Comparison of ENCODE assay signal across 11 cellular contexts in genomic region chr1:22051607-22052114, GRCh38. TPM values are rescaled to one million over a fixed set of nuclear protein-coding genes. Genes with fewer than 3 reads are reported as not detected.
DNase-seq lines count a peak whose midpoint lies in the region; ATAC-seq and TF ChIP-seq lines count a peak whose summit lies in the region.
"Had no signal": no experiment of that assay in that cellular context is flagged by ENCODE, and none has a peak within 500 bp of the region (broad histone marks: within the 10 kb centered on the region; RNA-seq: fewer than 3 reads in every experiment).

No MANE protein-coding gene starts in this region.

- H3K4me2 ChIP-seq in neural cell (ENCODE audit: low read length) = no peak overlapping the region

- H3K79me2 ChIP-seq in neural cell (replicated peaks; ENCODE audit: insufficient read depth, low read length) = peaks cover 32% of the 10 kb centered on the region

- TF ChIP-seq RAD21 in neural cell (conservative IDR thresholded peaks at IDR 0.05) = no peak

- H3K9me3 Mint-ChIP-seq in CD8-positive, alpha-beta T cell = no peaks in the 10 kb centered on the region
- no peaks in the 10 kb centered on the region for H3K9me3 Mint-ChIP-seq in IgD-negative memory B cell
- H3K9me3 Mint-ChIP-seq in activated naive CD8-positive, alpha-beta T cell treated with anti-CD3 and anti-CD28 coated beads, Interleukin-2, amount 10 ng/mL, durations not matched to agents 7 days and 5 days = no peaks in the 10 kb centered on the region

- peaks cover 46% of the 10 kb centered on the region for H3K4me1 ChIP-seq in CD8-positive, alpha-beta T cell (ENCODE audit: insufficient read depth, low read length)

- H3K9me2 ChIP-seq in neural cell (ENCODE audit: insufficient read depth, low read length) = no peaks in the 10 kb centered on the region

- H3K36me3 Mint-ChIP-seq in CD8-positive, alpha-beta T cell = peaks cover 30% of the 10 kb centered on the region
- H3K36me3 Mint-ChIP-seq in IgD-negative memory B cell = peaks cover 8% of the 10 kb centered on the region
- peaks cover 22% of the 10 kb centered on the region for H3K36me3 Mint-ChIP-seq in activated naive CD8-positive, alpha-beta T cell treated with anti-CD3 and anti-CD28 coated beads, Interleukin-2, amount 10 ng/mL, durations not matched to agents 7 days and 5 days

- H3K9ac ChIP-seq in neural cell (ENCODE audit: low read length) = no peak overlapping the region

- DNase-seq in CD8-positive, alpha-beta T cell = no peak
- DNase-seq in activated naive CD8-positive, alpha-beta T cell treated with anti-CD3 and anti-CD28 coated beads, Interleukin-2, amount 10 ng/mL, durations not matched to agents 7 days and 5 days = no peak
- DNase-seq in GM19238 (ENCODE audit: insufficient read length, low spot score) (no peak), SW 1271 (lab: John Stamatoyannopoulos, UW) (no peak), Kasumi-1 (lab: John Stamatoyannopoulos, UW) (no peak)

- no peaks in the 10 kb centered on the region for H3K36me3 ChIP-seq in CD8-positive, alpha-beta T cell (ENCODE audit: insufficient read depth, low read length)
- no peaks in the 10 kb centered on the region for H3K36me3 ChIP-seq in neural cell (ENCODE audit: insufficient read depth, low read length)

- peaks cover 13% of the 10 kb centered on the region for H4K20me1 ChIP-seq in neural cell (ENCODE audit: insufficient read depth)

- TF ChIP-seq CTCF in CD8-positive, alpha-beta T cell (IDR thresholded peaks at IDR 0.05) = no peak
- no peak for TF ChIP-seq CTCF in neural cell (IDR thresholded peaks at IDR 0.05; ENCODE audit: poor library complexity, severe bottlenecking)

- H3K27ac ChIP-seq in CD8-positive, alpha-beta T cell (ENCODE audit: low read depth, low read length) = no peak overlapping the region
- H3K27ac ChIP-seq in neural cell (ENCODE audit: low read length) = peak overlapping the region; percentile 95

- H2AFZ ChIP-seq in neural cell (ENCODE audit: low read depth, low read length) = no peak overlapping the region

- H3K4me1 Mint-ChIP-seq in CD8-positive, alpha-beta T cell (ENCODE audit: low read depth) = peaks cover 53% of the 10 kb centered on the region
- peaks cover 17 to 33% (median 30%) of the 10 kb centered on the region in 3 donors for H3K4me1 Mint-ChIP-seq in IgD-negative memory B cell
- peaks cover 40% of the 10 kb centered on the region for H3K4me1 Mint-ChIP-seq in activated naive CD8-positive, alpha-beta T cell treated with anti-CD3 and anti-CD28 coated beads, Interleukin-2, amount 10 ng/mL, durations not matched to agents 7 days and 5 days

- H3K27me3 ChIP-seq in CD8-positive, alpha-beta T cell (ENCODE audit: insufficient read depth, low read length) = no peaks in the 10 kb centered on the region
- H3K27me3 ChIP-seq in neural cell (ENCODE audit: insufficient read depth, low read depth, low read length) = no peaks in the 10 kb centered on the region

- intact Hi-C loops in CD8-positive, alpha-beta T cell (cut with DNase I, micrococcal nuclease) = loop anchor here (1.0 to 10.0 kb wide), 4 partner anchors 11 to 707 kb away; partner anchors contain the start of gene USP48 (in 2 of the 2)

- H3K27me3 Mint-ChIP-seq in CD8-positive, alpha-beta T cell (ENCODE audit: low read depth) = no peaks in the 10 kb centered on the region
- no peaks in the 10 kb centered on the region for H3K27me3 Mint-ChIP-seq in IgD-negative memory B cell
- H3K27me3 Mint-ChIP-seq in activated naive CD8-positive, alpha-beta T cell treated with anti-CD3 and anti-CD28 coated beads, Interleukin-2, amount 10 ng/mL, durations not matched to agents 7 days and 5 days = no peaks in the 10 kb centered on the region

- TF ChIP-seq EP300 in neural cell (conservative IDR thresholded peaks at IDR 0.05; ENCODE audit: poor library complexity, severe bottlenecking) = no peak

- CTCF ChIA-PET in CD8-positive, alpha-beta T cell (lab: Charles Lee) = interaction anchor here (1.2 to 5.1 kb wide), 5 partner anchors 13 to 51 kb away, joined by 3 to 42 read pairs (median 3); no protein-coding TSS in a partner anchor

- H3F3A ChIP-seq in neural cell (ENCODE audit: insufficient read depth, low read length, poor library complexity, severe bottlenecking) = no peaks in the 10 kb centered on the region

- H3K4me3 Mint-ChIP-seq in CD8-positive, alpha-beta T cell = peak overlapping the region; percentile 90
- H3K4me3 Mint-ChIP-seq in IgD-negative memory B cell = peak overlapping the region; percentile 85 to 96 (median 90)
- peak overlapping the region; percentile 87 for H3K4me3 Mint-ChIP-seq in activated naive CD8-positive, alpha-beta T cell treated with anti-CD3 and anti-CD28 coated beads, Interleukin-2, amount 10 ng/mL, durations not matched to agents 7 days and 5 days

- POLR2A ChIA-PET in CD8-positive, alpha-beta T cell (lab: Charles Lee) = interaction anchor here (1.2 to 10.3 kb wide), 12 partner anchors 11 to 1390 kb away, joined by 3 to 177 read pairs (median 6); partner anchors contain the start of genes DDOST and USP48
- POLR2A ChIA-PET in activated naive CD8-positive, alpha-beta T cell treated with anti-CD3 and anti-CD28 coated beads, Interleukin-2, amount 10 ng/mL, durations not matched to agents 7 days and 5 days (lab: Charles Lee) = interaction anchor here (1.0 to 8.7 kb wide), 11 partner anchors 9 to 224 kb away, joined by 3 to 229 read pairs (median 6); no protein-coding TSS in a partner anchor

- no peak for ATAC-seq in CD8-positive, alpha-beta T cell
- no peak for ATAC-seq in activated naive CD8-positive, alpha-beta T cell treated with anti-CD3 and anti-CD28 coated beads, Interleukin-2, amount 10 ng/mL, durations not matched to agents 7 days and 5 days (ENCODE audit: low read depth)
- no peak for ATAC-seq in HG03280 (IDR thresholded peaks at IDR 0.05; ENCODE audit: unreplicated experiment)

- H3K9me3 ChIP-seq in CD8-positive, alpha-beta T cell (ENCODE audit: low read length) = no peaks in the 10 kb centered on the region
- H3K9me3 ChIP-seq in neural cell (ENCODE audit: low read length) = no peaks in the 10 kb centered on the region
- H3K9me3 ChIP-seq: mucosa of descending colon had no signal

- H3K4me3 ChIP-seq in CD8-positive, alpha-beta T cell (ENCODE audit: low read depth, low read length) = peak overlapping the region; percentile 88
- peak overlapping the region; percentile 75 for H3K4me3 ChIP-seq in neural cell (ENCODE audit: low read length)

- peak overlapping the region; percentile 97 for H3K27ac Mint-ChIP-seq in CD8-positive, alpha-beta T cell
- H3K27ac Mint-ChIP-seq in IgD-negative memory B cell = peak overlapping the region; percentile 94 to 96 (median 95)
- peak overlapping the region; percentile 93 for H3K27ac Mint-ChIP-seq in activated naive CD8-positive, alpha-beta T cell treated with anti-CD3 and anti-CD28 coated beads, Interleukin-2, amount 10 ng/mL, durations not matched to agents 7 days and 5 days

TF ChIP-seq in neural cell, 6 proteins besides CTCF, POLR2A, EP300 and RAD21:
- no peak for TF ChIP-seq TAF1 (IDR thresholded peaks at IDR 0.05; ENCODE audit: low read depth)
- no peak for TF ChIP-seq SMC3 (conservative IDR thresholded peaks at IDR 0.05; ENCODE audit: poor library complexity)
- TF ChIP-seq REST (IDR thresholded peaks at IDR 0.05; ENCODE audit: borderline replicate concordance) = no peak
- no peak for TF ChIP-seq POLR2AphosphoS5 (IDR thresholded peaks at IDR 0.05)
- no peak for TF ChIP-seq EZH2 (IDR thresholded peaks at IDR 0.05; ENCODE audit: borderline replicate concordance, insufficient read depth, low read length, poor library complexity, severe bottlenecking)
- TF ChIP-seq MXI1 (conservative IDR thresholded peaks at IDR 0.05; ENCODE audit: poor library complexity, severe bottlenecking) = no peak

RNA-seq across cellular contexts. Expression of gene CDC42, which starts 0.8 kb away (rescaled TPM):
- 100 to 1,000 TPM; 327 to 377 TPM for total RNA-seq in CD8-positive, alpha-beta T cell
- 268 TPM for polyA plus RNA-seq in IgD-negative memory B cell
- 100 to 1,000 TPM; 283 to 303 TPM for total RNA-seq in activated naive CD8-positive, alpha-beta T cell treated with anti-CD3 and anti-CD28 coated beads, Interleukin-2, amount 10 ng/mL, durations not matched to agents 7 days and 5 days
- polyA plus RNA-seq in neural cell = 805 and 913 TPM in 2 replicates
- polyA minus RNA-seq in neural cell = 553 and 621 TPM in 2 replicates

RNA-seq across cellular contexts. Expression of gene CELA3A, which starts 50.2 kb away (rescaled TPM):
- not detected for total RNA-seq in CD8-positive, alpha-beta T cell
- polyA plus RNA-seq in IgD-negative memory B cell = not detected
- total RNA-seq in activated naive CD8-positive, alpha-beta T cell treated with anti-CD3 and anti-CD28 coated beads, Interleukin-2, amount 10 ng/mL, durations not matched to agents 7 days and 5 days = not detected
- not detected in 2 replicates for polyA plus RNA-seq in neural cell
- not detected in 2 replicates for polyA minus RNA-seq in neural cell
- total RNA-seq: dermis blood vessel endothelial cell, subcutaneous adipose tissue had no signal
